8 cellular contexts compared by ENCODE assay signal in genomic region chr11:45917623-45918330, GRCh38. TPM values are rescaled to one million over a fixed set of nuclear protein-coding genes. Genes with fewer than 3 reads are reported as not detected.
DNase-seq lines count a peak whose midpoint lies in the region; ATAC-seq and TF ChIP-seq lines count a peak whose summit lies in the region.

TSS of gene PEX16 (minus strand) at chr11:45917877. CDS start at chr11:45917811, 66 bp downstream.

- peak within 1 kb of the TSS; percentile 99 for H2AK9ac ChIP-seq in IMR-90 (replicated peaks; ENCODE audit: low read depth, low read length, poor library complexity)

- H3K23ac ChIP-seq in IMR-90 (ENCODE audit: low read depth, low read length) = peak within 1 kb of the TSS; percentile 84

- POLR2A ChIA-PET in IMR-90 (lab: Charles Lee; ENCODE audit: unreplicated experiment) = no interaction called here

- peak within 1 kb of the TSS; percentile 87 for H2AK5ac ChIP-seq in IMR-90 (ENCODE audit: low read depth, low read length)

- peak within 1 kb of the TSS; percentile 98 for H3K4me2 ChIP-seq in IMR-90 (ENCODE audit: low read depth, low read length)

- no TSS peak for BruUV-seq in IMR-90 (replicated peaks; lab: Mats Ljungman, UMichigan)

- peak within 1 kb of the TSS; percentile 88 for H3K4ac ChIP-seq in IMR-90 (ENCODE audit: low read depth, low read length)

- dilution Hi-C loops in IMR-90 (cut with HindIII; ENCODE audit: low sequenced_read_pairs, unreplicated experiment) = no loop called here

- intact Hi-C loops in IMR-90 (cut with micrococcal nuclease) = no loop called here

- H4K8ac ChIP-seq in IMR-90 (ENCODE audit: low read depth in 2 of 2, low read length in 2 of 2) = peak within 1 kb of the TSS; percentile 63 to 94; a peak in 3 of 4 replicates

- H3K18ac ChIP-seq in IMR-90 (ENCODE audit: low read depth, low read length) = 0 out of 2 replicates have a peak within 1 kb of the TSS, but pooled peaks have one; percentile 6

- H3K9me3 ChIP-seq in IMR-90 (ENCODE audit: control insufficient read depth, insufficient read depth, low read length) (no peaks in the 10 kb centered on the region), mononuclear cell (ENCODE audit: low read depth, low read length) (no peaks in the 10 kb centered on the region)

- peaks cover 16% of the 10 kb centered on the region for H3K27me3 ChIP-seq in IMR-90 (ENCODE audit: control insufficient read depth, insufficient read depth, low read length)
- H3K27me3 ChIP-seq in mononuclear cell (ENCODE audit: insufficient read depth, low read length) = peaks cover 9% of the 10 kb centered on the region

- TF ChIP-seq CTCF in IMR-90 (conservative IDR thresholded peaks at IDR 0.05; ENCODE audit: low read depth, low read length) = no peak
- TF ChIP-seq CTCF in epithelial cell of esophagus (IDR thresholded peaks at IDR 0.05; ENCODE audit: insufficient read depth, low read depth, low read length, missing control alignments) = no peak

- DNase-seq in DMS 273 (lab: John Stamatoyannopoulos, UW; ENCODE audit: unreplicated experiment) = peak; percentile 98
- peak; percentile 100 for DNase-seq in IMR-90
- DNase-seq in OCI-M1 (lab: John Stamatoyannopoulos, UW) = peak; percentile 99
- DNase-seq in activated T-cell treated with anti-CD3 and anti-CD28 coated beads for 24 hours (ENCODE audit: low read depth) = peak; percentile 94
- DNase-seq in epithelial cell of esophagus (ENCODE audit: low read depth) = peak; percentile 100
- peak; percentile 70 to 91 for DNase-seq in stimulated activated CD8-positive, alpha-beta memory T cell treated with anti-CD3 and anti-CD28 coated beads, Interleukin-4, amount 100 ng/mL, for 1 hour (ENCODE audit: low read depth in 2 of 2, low spot score in 1 of 2)

- H2BK5ac ChIP-seq in IMR-90 (ENCODE audit: low read depth, low read length, poor library complexity, severe bottlenecking) = peak within 1 kb of the TSS; percentile 51

- peak within 1 kb of the TSS; percentile 85 for H3K56ac ChIP-seq in IMR-90 (ENCODE audit: extremely low read depth, insufficient read depth, low read length)

- H2BK15ac ChIP-seq in IMR-90 (ENCODE audit: low read depth, low read length) = no peak within 1 kb of the TSS

- peak; percentile 85 for ATAC-seq in GM21528 (IDR thresholded peaks at IDR 0.05; ENCODE audit: low FRiP score, unreplicated experiment)
- ATAC-seq in IMR-90 (ENCODE audit: low read depth) = peak; percentile 94

- peak within 1 kb of the TSS; percentile 96 for H2AFZ ChIP-seq in IMR-90 (replicated peaks; ENCODE audit: low read length, poor library complexity)

- H3K14ac ChIP-seq in IMR-90 (replicated peaks; ENCODE audit: low read depth, low read length) = peak within 1 kb of the TSS; percentile 91

- 0 out of 2 replicates have a peak, but pooled peaks cover 8% of the 10 kb centered on the region for H3K9me1 ChIP-seq in IMR-90 (ENCODE audit: insufficient read depth, low read length)

- H4K91ac ChIP-seq in IMR-90 (ENCODE audit: insufficient read depth, low read depth, low read length) = peak within 1 kb of the TSS; percentile 64

- peak within 1 kb of the TSS; percentile 85 for H3K27ac ChIP-seq in IMR-90 (ENCODE audit: insufficient read depth, low read length)

- CTCF ChIA-PET in IMR-90 (lab: Yijun Ruan, JAX) = interaction anchor here (1.0 kb wide), 1 partner anchor 44 kb away, joined by 3 read pairs; no protein-coding TSS in a partner anchor

- H3K4me1 ChIP-seq in IMR-90 (ENCODE audit: control insufficient read depth, insufficient read depth, low read length) (no peaks in the 10 kb centered on the region), mononuclear cell (ENCODE audit: insufficient read depth, low read length) (peaks cover 48% of the 10 kb centered on the region)

- peaks cover 18 to 32% of the 10 kb centered on the region in 2 experiments for H3K79me1 ChIP-seq in IMR-90 (ENCODE audit: low read depth in 1 of 2, low read length in 2 of 2)

- peak within 1 kb of the TSS; percentile 95 for H3K9ac ChIP-seq in IMR-90 (ENCODE audit: low read depth, low read length)

- WGBS in IMR-90 (ENCODE audit: extremely low coverage in 2 of 2, insufficient read length in 1 of 2), 2 experiments = 0% methylated on average over 14 of the region's 45 CpGs; no CpG with 5 or more reads in 1 of the 2 experiments

- peaks cover 7% of the 10 kb centered on the region; the same call in 1 of the 2 replicates for H4K20me1 ChIP-seq in IMR-90 (ENCODE audit: insufficient read depth, low read length)

- no peak within 1 kb of the TSS for H2BK20ac ChIP-seq in IMR-90 (ENCODE audit: low read depth, low read length)

- H4K5ac ChIP-seq in IMR-90 (ENCODE audit: low read depth, low read length) = peak within 1 kb of the TSS; percentile 59

- peak; percentile 91 for TF ChIP-seq POLR2A in IMR-90 (IDR thresholded peaks at IDR 0.05; ENCODE audit: low read depth, low read length)

- in situ Hi-C loops in IMR-90 (cut with MboI; ENCODE audit: low sequenced_read_pairs) = no loop called here

- TF ChIP-seq RAD21 in IMR-90 (IDR thresholded peaks at IDR 0.05; ENCODE audit: low read length) = peak; percentile 18

- peak within 1 kb of the TSS; percentile 52; the same call in 1 of the 2 replicates for H2BK120ac ChIP-seq in IMR-90 (ENCODE audit: low read depth, low read length)

- H3K4me3 ChIP-seq in IMR-90 (ENCODE audit: insufficient read depth, low read depth, low read length) (peak within 1 kb of the TSS; percentile 79), epithelial cell of esophagus (ENCODE audit: low read length) (peak within 1 kb of the TSS; percentile 98), mononuclear cell (ENCODE audit: low read length) (peak within 1 kb of the TSS; percentile 97)

- peaks cover 20% of the 10 kb centered on the region for H3K36me3 ChIP-seq in IMR-90 (ENCODE audit: control insufficient read depth, insufficient read depth, low read length)

TF ChIP-seq in IMR-90, 13 proteins besides CTCF, POLR2A, EP300 and RAD21:
- TF ChIP-seq SMC3 (IDR thresholded peaks at IDR 0.05; ENCODE audit: low read depth, low read length) (peak; percentile 29), CHD1 (IDR thresholded peaks at IDR 0.05; ENCODE audit: low read depth, low read length) (no peak), NFE2L2 (IDR thresholded peaks at IDR 0.05; ENCODE audit: low read depth, low read length) (no peak), MXI1 (IDR thresholded peaks at IDR 0.05; ENCODE audit: borderline replicate concordance, low read depth, low read length) (peak; percentile 84), RFX5 (IDR thresholded peaks at IDR 0.05; ENCODE audit: low read depth, low read length) (peak; percentile 58; the same call in 1 of the 2 replicates), CEBPB (IDR thresholded peaks at IDR 0.05; ENCODE audit: low read depth, low read length) (peak; percentile 99), MAZ (IDR thresholded peaks at IDR 0.05; ENCODE audit: borderline replicate concordance, low read depth, low read length) (peak; percentile 75; the same call in 1 of the 2 replicates), ELK1 (IDR thresholded peaks at IDR 0.05; ENCODE audit: borderline replicate concordance, low read depth, low read length) (no peak), USF2 (IDR thresholded peaks at IDR 0.05; ENCODE audit: low read depth, low read length) (no peak), MAFK (IDR thresholded peaks at IDR 0.05; ENCODE audit: low read depth, low read length) (no peak), RCOR1 (IDR thresholded peaks at IDR 0.05; ENCODE audit: insufficient replicate concordance, low read length) (peak; percentile 60), BHLHE40 (IDR thresholded peaks at IDR 0.05; ENCODE audit: low read depth, low read length) (no peak), FOS (IDR thresholded peaks at IDR 0.05; ENCODE audit: low read depth, low read length) (no peak)

RNA-seq across cellular contexts. Expression of gene PEX16, which starts in this region (rescaled TPM):
- total RNA-seq in IMR-90 (2012; rRNA removed) (15.3 and 17.9 TPM in 2 replicates), mononuclear cell (24.5 TPM)
- polyA plus RNA-seq in IMR-90 (2012; rRNA removed) = 23.3 and 29.4 TPM in 2 replicates
- 34.1 and 38.2 TPM in 2 replicates for polyA plus RNA-seq in IMR-90 (2012; cell fraction: cytosol; rRNA removed)
- 48.3 and 88.8 TPM in 2 replicates for polyA plus RNA-seq in IMR-90 (2012; cell fraction: nucleus; rRNA removed; ENCODE audit: low replicate concordance)

Comparison
In these comparisons a context has a peak if more than half of its experiments do, and no peak if none do; other contexts are left out.
1. Peak in every context shown above with its lines: DNase-seq, ATAC-seq, H3K4me3 ChIP-seq and H3K27ac ChIP-seq.